ENCODE assay signal across 8 cellular contexts in genomic region chr1:200150721-200151120, GRCh38.
DNase-seq lines count a peak whose midpoint lies in the region; ATAC-seq and TF ChIP-seq lines count a peak whose summit lies in the region.

No MANE protein-coding gene starts in this region.

- TF ChIP-seq CTCF in VCaP (conservative IDR thresholded peaks at IDR 0.05) (no peak), mesothelial cell of epicardium (IDR thresholded peaks at IDR 0.05; ENCODE audit: unreplicated experiment) (no peak)

- no peaks in the 10 kb centered on the region for H3K9me3 Mint-ChIP-seq in mesothelial cell of epicardium

- peak overlapping the region; percentile 82 for H2AFZ ChIP-seq in ACC112 (ENCODE audit: low read length, unreplicated experiment)

- DNase-seq in mesothelial cell of epicardium (ENCODE audit: low spot score in 2 of 2, unreplicated experiment in 2 of 2) (no peak), COLO668 (lab: John Stamatoyannopoulos, UW; ENCODE audit: unreplicated experiment) (no peak), GDM1 (lab: John Stamatoyannopoulos, UW) (no peak), UCSD-AML1 (lab: John Stamatoyannopoulos, UW; ENCODE audit: unreplicated experiment) (no peak)

- no peaks in the 10 kb centered on the region for H3K79me2 ChIP-seq in ACC112 (ENCODE audit: control insufficient read depth, insufficient read depth, low read length, unreplicated experiment)

- H3K4me1 Mint-ChIP-seq in mesothelial cell of epicardium, result peaks cover 8% of the 10 kb centered on the region

- no peaks in the 10 kb centered on the region for H3K36me3 Mint-ChIP-seq in mesothelial cell of epicardium

- H3K27me3 Mint-ChIP-seq in mesothelial cell of epicardium (ENCODE audit: low read depth), result no peaks in the 10 kb centered on the region

- no peak overlapping the region for H3K4me3 ChIP-seq in ACC112 (ENCODE audit: low read depth, low read length)

- H3K4me1 ChIP-seq in ACC112 (ENCODE audit: control insufficient read depth, insufficient read depth, low read length, unreplicated experiment), result peaks cover 27% of the 10 kb centered on the region

- H3K27ac Mint-ChIP-seq in mesothelial cell of epicardium, result peak overlapping the region; percentile 16

- ATAC-seq in GM18861 (IDR thresholded peaks at IDR 0.05; ENCODE audit: unreplicated experiment) (peak; percentile 33), HG03432 (IDR thresholded peaks at IDR 0.05; ENCODE audit: unreplicated experiment) (peak; percentile 49)

- H3K36me3 ChIP-seq in ACC112 (ENCODE audit: insufficient read depth, low read length), result no peaks in the 10 kb centered on the region

- H3K4me3 Mint-ChIP-seq in mesothelial cell of epicardium, result no peak overlapping the region

- H3K27me3 ChIP-seq in ACC112 (ENCODE audit: insufficient read depth, low read length), result no peaks in the 10 kb centered on the region

- H3K27ac ChIP-seq in ACC112 (ENCODE audit: low read depth, low read length) (peak overlapping the region; percentile 54), VCaP (peak overlapping the region; percentile 36)
